In the genomic region with DNA sequence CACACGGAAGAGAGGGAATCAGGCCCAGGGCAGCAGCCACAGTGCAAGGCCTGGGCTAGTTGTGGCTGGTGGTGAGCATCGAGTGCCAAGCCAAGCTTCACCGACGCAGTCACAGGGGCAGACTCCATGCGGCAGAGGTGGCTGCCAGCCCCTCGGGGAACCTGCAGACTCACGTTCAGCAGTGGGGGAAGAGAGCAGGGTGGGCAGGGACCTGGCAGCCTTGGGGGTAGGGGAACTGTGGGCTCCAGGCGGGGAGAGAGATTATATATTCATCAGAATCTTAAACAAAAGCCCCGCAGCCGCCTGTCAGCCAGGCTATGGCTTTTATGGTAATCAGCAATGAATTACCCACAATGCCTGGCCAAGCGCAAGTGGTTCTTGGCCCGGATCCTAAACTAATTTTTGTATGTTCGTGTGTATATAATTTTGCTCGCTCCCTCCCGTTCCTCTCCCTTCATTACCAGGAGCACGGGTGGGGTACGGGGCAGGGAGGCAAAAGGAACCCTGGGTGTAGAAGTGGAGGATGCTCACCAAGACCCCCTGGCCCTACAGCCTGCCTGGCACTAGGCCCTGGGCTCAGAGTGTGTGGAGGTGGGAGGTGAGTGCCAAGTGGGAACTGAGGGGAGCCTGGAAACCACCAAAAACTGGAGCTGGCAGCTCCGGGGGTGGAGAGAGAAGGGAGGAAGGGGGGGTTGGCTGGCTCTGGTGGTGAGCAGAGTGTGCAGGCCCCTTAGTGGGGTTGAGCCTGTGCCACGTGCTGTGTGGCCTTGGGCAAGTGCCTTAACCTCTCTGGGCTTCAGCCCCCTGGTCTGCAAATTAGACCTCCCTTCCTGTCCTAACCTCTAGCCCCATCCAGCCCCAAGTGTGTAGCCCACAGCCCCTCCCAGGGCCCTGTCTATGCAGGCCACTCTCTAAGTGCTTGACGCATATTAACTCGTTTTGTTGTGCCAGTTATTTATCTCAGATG, we compare ENCODE assay signal across 8 cellular contexts. TPM values are rescaled to one million over a fixed set of nuclear protein-coding genes. Genes with fewer than 3 reads are reported as not detected.
DNase-seq lines count a peak whose midpoint lies in the region; ATAC-seq and TF ChIP-seq lines count a peak whose summit lies in the region.

No MANE protein-coding gene starts in this region.

- H3K4me1 Mint-ChIP-seq in activated CD4-positive, alpha-beta memory T cell treated with anti-CD3 and anti-CD28 coated beads, Interleukin-2, amount 10 ng/mL, durations not matched to agents 7 days and 5 days = no peaks in the 10 kb centered on the region

- peak overlapping the region; percentile 41 for H3K4me3 ChIP-seq in AG04450 (ENCODE audit: low read depth, low read length)
- H3K4me3 ChIP-seq in coronary artery = peak overlapping the region; percentile 67
- H3K4me3 ChIP-seq in mucosa of stomach (ENCODE audit: low read length) = no peak overlapping the region

- no peaks in the 10 kb centered on the region for H3K36me3 ChIP-seq in mucosa of stomach (ENCODE audit: control insufficient read depth, insufficient read depth, low read length)

- POLR2A ChIA-PET in AG04450 (lab: Yijun Ruan, JAX) = interaction anchor here (0.5 to 2.1 kb wide), 18 partner anchors 9 to 1791 kb away, joined by 3 to 30 read pairs (median 4); partner anchors contain the start of genes PTPRS and SAFB
- POLR2A ChIA-PET in activated CD4-positive, alpha-beta memory T cell treated with anti-CD3 and anti-CD28 coated beads, Interleukin-2, amount 10 ng/mL, durations not matched to agents 7 days and 5 days (lab: Charles Lee) = no interaction called here

- H3K9me3 ChIP-seq in AG04450 (ENCODE audit: control insufficient read depth, insufficient read depth, low read length) (no peaks in the 10 kb centered on the region; the same call in 1 of the 2 replicates), mucosa of stomach (ENCODE audit: control insufficient read depth, low read length) (no peaks in the 10 kb centered on the region)

- CTCF ChIA-PET in AG04450 (lab: Charles Lee) = interaction anchor here (0.6 kb wide), 1 partner anchor 328 kb away, joined by 3 read pairs; no protein-coding TSS in a partner anchor
- CTCF ChIA-PET in activated CD4-positive, alpha-beta memory T cell treated with anti-CD3 and anti-CD28 coated beads, Interleukin-2, amount 10 ng/mL, durations not matched to agents 7 days and 5 days (lab: Charles Lee) = no interaction called here

- H3K27me3 ChIP-seq in AG04450 (ENCODE audit: control insufficient read depth, insufficient read depth, low read length) (no peaks in the 10 kb centered on the region), mucosa of stomach (ENCODE audit: control insufficient read depth, insufficient read depth, low read length) (no peaks in the 10 kb centered on the region)

- ATAC-seq in HG03045 (IDR thresholded peaks at IDR 0.05; ENCODE audit: unreplicated experiment) = no peak

- H3K9ac ChIP-seq in mucosa of stomach (ENCODE audit: low read length) = peak overlapping the region; percentile 42

- H3K9me3 Mint-ChIP-seq in activated CD4-positive, alpha-beta memory T cell treated with anti-CD3 and anti-CD28 coated beads, Interleukin-2, amount 10 ng/mL, durations not matched to agents 7 days and 5 days = no peaks in the 10 kb centered on the region

- no peak overlapping the region for H3K4me3 Mint-ChIP-seq in activated CD4-positive, alpha-beta memory T cell treated with anti-CD3 and anti-CD28 coated beads, Interleukin-2, amount 10 ng/mL, durations not matched to agents 7 days and 5 days

- H3K27ac ChIP-seq in AG04450 (ENCODE audit: low read depth, low read length) = peak overlapping the region; percentile 94
- H3K27ac ChIP-seq in coronary artery = peak overlapping the region; percentile 68 to 90

- no peaks in the 10 kb centered on the region for H3K36me3 Mint-ChIP-seq in activated CD4-positive, alpha-beta memory T cell treated with anti-CD3 and anti-CD28 coated beads, Interleukin-2, amount 10 ng/mL, durations not matched to agents 7 days and 5 days (ENCODE audit: low read depth)

- no peaks in the 10 kb centered on the region for H3K4me1 ChIP-seq in mucosa of stomach (ENCODE audit: control insufficient read depth, insufficient read depth, low read length)

- peaks cover 2% of the 10 kb centered on the region for H3K27me3 Mint-ChIP-seq in activated CD4-positive, alpha-beta memory T cell treated with anti-CD3 and anti-CD28 coated beads, Interleukin-2, amount 10 ng/mL, durations not matched to agents 7 days and 5 days

- peak; percentile 86 for DNase-seq in AG04450 (ENCODE audit: low read depth, low spot score)
- peak; percentile 83 for DNase-seq in NCI-H2171 treated with DMSO at 0.1 percent for 48 hours (lab: John Stamatoyannopoulos, UW)
- DNase-seq in coronary artery (ENCODE audit: low spot score) = peak; percentile 89
- DNase-seq in middle frontal gyrus (ENCODE audit: extremely low spot score, low spot score) = no peak
- DNase-seq in NCI-H82 treated with DMSO at 0.1 percent for 48 hours (lab: John Stamatoyannopoulos, UW; ENCODE audit: unreplicated experiment) = no peak
- DNase-seq in activated CD4-positive, alpha-beta memory T cell treated with anti-CD3 and anti-CD28 coated beads, Interleukin-2, amount 10 ng/mL, durations not matched to agents 7 days and 5 days = no peak

- no peak overlapping the region for H3K27ac Mint-ChIP-seq in activated CD4-positive, alpha-beta memory T cell treated with anti-CD3 and anti-CD28 coated beads, Interleukin-2, amount 10 ng/mL, durations not matched to agents 7 days and 5 days

- TF ChIP-seq CTCF in AG04450 (IDR thresholded peaks at IDR 0.05; ENCODE audit: low read depth, low read length) = no peak
- no peak for TF ChIP-seq CTCF in coronary artery (IDR thresholded peaks at IDR 0.05)

RNA-seq across cellular contexts. Expression of gene PTPRS, which starts 31.9 kb away (rescaled TPM):
- polyA plus RNA-seq in AG04450 (2011; rRNA removed) = 26.5 and 34.8 TPM in 2 replicates
- polyA minus RNA-seq in AG04450 (2011; rRNA and poly(A)+ RNA removed) = 144 and 184 TPM in 2 replicates
- total RNA-seq in activated CD4-positive, alpha-beta memory T cell treated with anti-CD3 and anti-CD28 coated beads, Interleukin-2, amount 10 ng/mL, durations not matched to agents 7 days and 5 days = not detected

Comparison
In these comparisons a context has a peak if more than half of its experiments do, and no peak if none do; other contexts are left out.
1. DNase-seq: peak in AG04450 (single experiment), NCI-H2171 treated with DMSO at 0.1 percent for 48 hours (single experiment) and coronary artery (single experiment); none in middle frontal gyrus (single experiment), NCI-H82 treated with DMSO at 0.1 percent for 48 hours (single experiment) and activated CD4-positive, alpha-beta memory T cell treated with anti-CD3 and anti-CD28 coated beads, Interleukin-2, amount 10 ng/mL, durations not matched to agents 7 days and 5 days (single experiment).